ENCODE assay signal across 9 cellular contexts in genomic region chr15:75171408-75171807, GRCh38. TPM values are rescaled to one million over a fixed set of nuclear protein-coding genes. Genes with fewer than 3 reads are reported as not detected.
DNase-seq lines count a peak whose midpoint lies in the region; ATAC-seq and TF ChIP-seq lines count a peak whose summit lies in the region.
"Had no signal": no experiment of that assay in that cellular context is flagged by ENCODE, and none has a peak within 500 bp of the region (broad histone marks: within the 10 kb centered on the region; RNA-seq: fewer than 3 reads in every experiment).

No MANE protein-coding gene starts in this region.

- peak overlapping the region; percentile 74 for H3K27ac Mint-ChIP-seq in activated CD8-positive, alpha-beta memory T cell treated with anti-CD3 and anti-CD28 coated beads, Interleukin-2, amount 10 ng/mL, durations not matched to agents 7 days and 5 days
- H3K27ac Mint-ChIP-seq in effector memory CD8-positive, alpha-beta T cell = peak overlapping the region; percentile 27 to 46

- peak; percentile 83 for ATAC-seq in activated CD8-positive, alpha-beta memory T cell treated with anti-CD3 and anti-CD28 coated beads, Interleukin-2, amount 10 ng/mL, durations not matched to agents 7 days and 5 days
- ATAC-seq in effector memory CD8-positive, alpha-beta T cell (replicated peaks) = no peak
- peak; percentile 83 for ATAC-seq in stimulated activated naive CD8-positive, alpha-beta T cell treated with anti-CD3 and anti-CD28 coated beads, Interleukin-15, Interleukin-2, amounts not matched to agents 100 U/mL and 50 U/mL, for 24 hours
- ATAC-seq in GM18505 (IDR thresholded peaks at IDR 0.05; ENCODE audit: unreplicated experiment) = no peak

- H3K4me1 Mint-ChIP-seq in activated CD8-positive, alpha-beta memory T cell treated with anti-CD3 and anti-CD28 coated beads, Interleukin-2, amount 10 ng/mL, durations not matched to agents 7 days and 5 days = peaks cover 51% of the 10 kb centered on the region
- peaks cover 12 to 18% of the 10 kb centered on the region in 2 donors for H3K4me1 Mint-ChIP-seq in effector memory CD8-positive, alpha-beta T cell (ENCODE audit: low read depth in 2 of 2)

- TF ChIP-seq POLR2A in erythroblast (IDR thresholded peaks at IDR 0.05; ENCODE audit: low read length) = no peak
- no peak for TF ChIP-seq POLR2A in GM18505 (IDR thresholded peaks at IDR 0.05; ENCODE audit: borderline replicate concordance, extremely low read depth, insufficient read depth, insufficient read length)

- CTCF ChIA-PET in activated CD8-positive, alpha-beta memory T cell treated with anti-CD3 and anti-CD28 coated beads, Interleukin-2, amount 10 ng/mL, durations not matched to agents 7 days and 5 days (lab: Charles Lee) = interaction anchor here (0.7 to 1.3 kb wide), 5 partner anchors 25 to 128 kb away, joined by 3 to 4 read pairs (median 3); no protein-coding TSS in a partner anchor

- DNase-seq in activated CD8-positive, alpha-beta memory T cell treated with anti-CD3 and anti-CD28 coated beads, Interleukin-2, amount 10 ng/mL, durations not matched to agents 7 days and 5 days = peak; percentile 77
- no peak for DNase-seq in activated CD8-positive, alpha-beta memory T cell treated with anti-CD3 and anti-CD28 coated beads, Interleukin-2, amount 50 U/mL, for 48 hours
- DNase-seq in RPMI8226 = peak; percentile 45
- DNase-seq in effector memory CD8-positive, alpha-beta T cell = no peak
- peak; percentile 68 for DNase-seq in stimulated activated naive CD8-positive, alpha-beta T cell treated with anti-CD3 and anti-CD28 coated beads, Interleukin-15, Interleukin-2, amounts not matched to agents 100 U/mL and 50 U/mL, for 24 hours
- DNase-seq in NCI-H2107 (lab: John Stamatoyannopoulos, UW) = no peak
- no peak for DNase-seq in erythroblast (lab: John Stamatoyannopoulos, UW)
- DNase-seq: effector memory CD4-positive, alpha-beta T cell had no signal

- peaks cover 15% of the 10 kb centered on the region for H3K36me3 Mint-ChIP-seq in activated CD8-positive, alpha-beta memory T cell treated with anti-CD3 and anti-CD28 coated beads, Interleukin-2, amount 10 ng/mL, durations not matched to agents 7 days and 5 days
- no peaks in the 10 kb centered on the region for H3K36me3 Mint-ChIP-seq in effector memory CD8-positive, alpha-beta T cell (ENCODE audit: insufficient read depth)

- no peaks in the 10 kb centered on the region for H3K9me3 Mint-ChIP-seq in activated CD8-positive, alpha-beta memory T cell treated with anti-CD3 and anti-CD28 coated beads, Interleukin-2, amount 10 ng/mL, durations not matched to agents 7 days and 5 days (ENCODE audit: low read depth)
- H3K9me3 Mint-ChIP-seq in effector memory CD8-positive, alpha-beta T cell = no peaks in the 10 kb centered on the region

- H3K27me3 Mint-ChIP-seq in activated CD8-positive, alpha-beta memory T cell treated with anti-CD3 and anti-CD28 coated beads, Interleukin-2, amount 10 ng/mL, durations not matched to agents 7 days and 5 days = peaks cover 7% of the 10 kb centered on the region
- no peaks in the 10 kb centered on the region for H3K27me3 Mint-ChIP-seq in effector memory CD8-positive, alpha-beta T cell

- no peak overlapping the region for H3K4me3 Mint-ChIP-seq in activated CD8-positive, alpha-beta memory T cell treated with anti-CD3 and anti-CD28 coated beads, Interleukin-2, amount 10 ng/mL, durations not matched to agents 7 days and 5 days
- H3K4me3 Mint-ChIP-seq in effector memory CD8-positive, alpha-beta T cell = no peak overlapping the region

RNA-seq across cellular contexts. Expression of gene C15orf39, which starts 30.3 kb away (rescaled TPM):
- total RNA-seq in activated CD8-positive, alpha-beta memory T cell treated with anti-CD3 and anti-CD28 coated beads, Interleukin-2, amount 10 ng/mL, durations not matched to agents 7 days and 5 days = 10 to 100 TPM; 62.8 to 63.0 TPM

Comparison
In these comparisons a context has a peak if more than half of its experiments do, and no peak if none do; other contexts are left out.
1. DNase-seq: peak in activated CD8-positive, alpha-beta memory T cell treated with anti-CD3 and anti-CD28 coated beads, Interleukin-2, amount 10 ng/mL, durations not matched to agents 7 days and 5 days (single experiment), RPMI8226 (single experiment) and stimulated activated naive CD8-positive, alpha-beta T cell treated with anti-CD3 and anti-CD28 coated beads, Interleukin-15, Interleukin-2, amounts not matched to agents 100 U/mL and 50 U/mL, for 24 hours (single experiment); none in activated CD8-positive, alpha-beta memory T cell treated with anti-CD3 and anti-CD28 coated beads, Interleukin-2, amount 50 U/mL, for 48 hours (single experiment), effector memory CD8-positive, alpha-beta T cell (0 of 3), NCI-H2107 (single experiment) and erythroblast (0 of 2).
2. ATAC-seq: peak in activated CD8-positive, alpha-beta memory T cell treated with anti-CD3 and anti-CD28 coated beads, Interleukin-2, amount 10 ng/mL, durations not matched to agents 7 days and 5 days (single experiment) and stimulated activated naive CD8-positive, alpha-beta T cell treated with anti-CD3 and anti-CD28 coated beads, Interleukin-15, Interleukin-2, amounts not matched to agents 100 U/mL and 50 U/mL, for 24 hours (single experiment); none in effector memory CD8-positive, alpha-beta T cell (single experiment) and GM18505 (single experiment).